ENCODE assay signal across 28 cellular contexts in the genomic region with DNA sequence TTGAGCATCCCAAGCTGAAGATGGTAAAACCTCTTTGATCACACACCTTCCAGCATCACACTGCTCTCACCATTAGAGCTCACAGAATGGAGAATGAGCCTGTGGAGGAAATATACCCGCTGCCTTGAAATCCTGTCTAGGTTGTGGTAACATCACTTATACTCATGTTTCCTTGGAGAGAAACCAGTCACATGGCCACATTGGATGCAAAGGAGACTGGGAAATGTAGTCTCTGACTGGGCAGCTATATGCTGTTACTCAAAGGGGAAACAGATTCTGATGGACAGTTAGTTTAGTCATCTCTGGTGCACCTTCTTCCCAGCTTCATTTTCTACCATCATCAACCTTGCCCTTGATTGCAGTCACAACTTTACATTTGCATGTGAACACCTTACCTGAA.
"Had no signal": no experiment of that assay in that cellular context is flagged by ENCODE, and none has a peak within 500 bp of the region (broad histone marks: within the 10 kb centered on the region; RNA-seq: fewer than 3 reads in every experiment).

No MANE protein-coding gene starts in this region.

- H3K4me3 Mint-ChIP-seq: activated CD4-positive, alpha-beta memory T cell treated with anti-CD3 and anti-CD28 coated beads for 36 hours; activated naive CD4-positive, alpha-beta T cell treated with anti-CD3 and anti-CD28 coated beads, Interleukin-2, amount 10 ng/mL, durations not matched to agents 7 days and 5 days; activated naive CD8-positive, alpha-beta T cell treated with anti-CD3 and anti-CD28 coated beads, Interleukin-2, amount 10 ng/mL, durations not matched to agents 7 days and 5 days; activated T-helper 1 cell treated with anti-CD3 and anti-CD28 coated beads, Interleukin-12 subunit alpha, Interleukin-12 subunit beta, Interleukin-2, Interleukin-4 antibody, amounts not matched to agents 30 ng/mL and 10 ng/mL and 1 ng/mL, durations not matched to agents 14 hours and 24 hours and 36 hours; effector memory CD8-positive, alpha-beta T cell; immature natural killer cell; natural killer cell treated with Interleukin-12 subunit alpha and Interleukin-12 subunit beta and Interleukin-15 and Interleukin-18, amount 100 ng/mL, for 72 hours had no signal

- H3K36me3 Mint-ChIP-seq: activated CD4-positive, alpha-beta memory T cell treated with anti-CD3 and anti-CD28 coated beads for 36 hours; activated naive CD4-positive, alpha-beta T cell treated with anti-CD3 and anti-CD28 coated beads, Interleukin-2, amount 10 ng/mL, durations not matched to agents 7 days and 5 days; activated naive CD8-positive, alpha-beta T cell treated with anti-CD3 and anti-CD28 coated beads, Interleukin-2, amount 10 ng/mL, durations not matched to agents 7 days and 5 days; immature natural killer cell; natural killer cell treated with Interleukin-12 subunit alpha and Interleukin-12 subunit beta and Interleukin-15 and Interleukin-18, amount 100 ng/mL, for 72 hours had no signal

- H3K27me3 Mint-ChIP-seq: activated CD4-positive, alpha-beta memory T cell treated with anti-CD3 and anti-CD28 coated beads for 36 hours; activated naive CD4-positive, alpha-beta T cell treated with anti-CD3 and anti-CD28 coated beads, Interleukin-2, amount 10 ng/mL, durations not matched to agents 7 days and 5 days; activated naive CD8-positive, alpha-beta T cell treated with anti-CD3 and anti-CD28 coated beads, Interleukin-2, amount 10 ng/mL, durations not matched to agents 7 days and 5 days; effector memory CD8-positive, alpha-beta T cell; natural killer cell treated with Interleukin-12 subunit alpha and Interleukin-12 subunit beta and Interleukin-15 and Interleukin-18, amount 100 ng/mL, for 72 hours had no signal

- FAIRE-seq: astrocyte, endothelial cell of umbilical vein had no signal

- H3K4me3 ChIP-seq: left lung, lower lobe of right lung, mucosa of descending colon, right atrium auricular region, suprapubic skin, tibial artery, upper lobe of right lung had no signal

- H3K9me3 ChIP-seq: left lung, lower lobe of right lung, mucosa of descending colon, right atrium auricular region, suprapubic skin, tibial artery, upper lobe of right lung had no signal

- H3K27ac Mint-ChIP-seq: activated CD4-positive, alpha-beta memory T cell treated with anti-CD3 and anti-CD28 coated beads for 36 hours; activated naive CD4-positive, alpha-beta T cell treated with anti-CD3 and anti-CD28 coated beads, Interleukin-2, amount 10 ng/mL, durations not matched to agents 7 days and 5 days; activated naive CD8-positive, alpha-beta T cell treated with anti-CD3 and anti-CD28 coated beads, Interleukin-2, amount 10 ng/mL, durations not matched to agents 7 days and 5 days; activated T-helper 1 cell treated with anti-CD3 and anti-CD28 coated beads, Interleukin-12 subunit alpha, Interleukin-12 subunit beta, Interleukin-2, Interleukin-4 antibody, amounts not matched to agents 30 ng/mL and 10 ng/mL and 1 ng/mL, durations not matched to agents 14 hours and 24 hours and 36 hours; effector memory CD8-positive, alpha-beta T cell; immature natural killer cell; natural killer cell treated with Interleukin-12 subunit alpha and Interleukin-12 subunit beta and Interleukin-15 and Interleukin-18, amount 100 ng/mL, for 72 hours had no signal

- H3K4me1 ChIP-seq: right atrium auricular region had no signal

- ATAC-seq: effector memory CD8-positive, alpha-beta T cell; natural killer cell treated with Interleukin-12 subunit alpha and Interleukin-12 subunit beta and Interleukin-15 and Interleukin-18, amount 100 ng/mL, for 72 hours; upper lobe of right lung had no signal

- H3K4me1 Mint-ChIP-seq: activated naive CD4-positive, alpha-beta T cell treated with anti-CD3 and anti-CD28 coated beads, Interleukin-2, amount 10 ng/mL, durations not matched to agents 7 days and 5 days; activated naive CD8-positive, alpha-beta T cell treated with anti-CD3 and anti-CD28 coated beads, Interleukin-2, amount 10 ng/mL, durations not matched to agents 7 days and 5 days; immature natural killer cell had no signal

- H3K9me3 Mint-ChIP-seq: activated CD4-positive, alpha-beta memory T cell treated with anti-CD3 and anti-CD28 coated beads for 36 hours; activated naive CD4-positive, alpha-beta T cell treated with anti-CD3 and anti-CD28 coated beads, Interleukin-2, amount 10 ng/mL, durations not matched to agents 7 days and 5 days; activated naive CD8-positive, alpha-beta T cell treated with anti-CD3 and anti-CD28 coated beads, Interleukin-2, amount 10 ng/mL, durations not matched to agents 7 days and 5 days; activated T-helper 1 cell treated with anti-CD3 and anti-CD28 coated beads, Interleukin-12 subunit alpha, Interleukin-12 subunit beta, Interleukin-2, Interleukin-4 antibody, amounts not matched to agents 30 ng/mL and 10 ng/mL and 1 ng/mL, durations not matched to agents 14 hours and 24 hours and 36 hours had no signal

- H3K27me3 ChIP-seq: brain microvascular endothelial cell, left lung, right atrium auricular region, suprapubic skin, tibial artery, upper lobe of right lung had no signal

- H3K27ac ChIP-seq: brain microvascular endothelial cell, left lung, lower lobe of right lung, right atrium auricular region, suprapubic skin, tibial artery, upper lobe of right lung had no signal

- H3K36me3 ChIP-seq: brain microvascular endothelial cell, left lung, lower lobe of right lung, right atrium auricular region, suprapubic skin, tibial artery, upper lobe of right lung had no signal

- DNase-seq: activated CD4-positive, alpha-beta memory T cell treated with anti-CD3 and anti-CD28 coated beads for 36 hours; activated CD4-positive, alpha-beta T cell treated with anti-CD3 and anti-CD28 coated beads for 48 hours; activated CD8-positive, alpha-beta memory T cell treated with anti-CD3 and anti-CD28 coated beads, Interleukin-2, amount 50 U/mL, for 4 hours; activated gamma-delta T cell; activated naive CD4-positive, alpha-beta T cell treated with anti-CD3 and anti-CD28 coated beads, Interleukin-2, amount 10 ng/mL, durations not matched to agents 7 days and 5 days; activated naive CD8-positive, alpha-beta T cell treated with anti-CD3 and anti-CD28 coated beads, Interleukin-2, amount 10 ng/mL, durations not matched to agents 7 days and 5 days; activated T-cell treated with anti-CD3 and anti-CD28 coated beads, Interleukin-2, amount 50 U/mL, for 1 hour; brain microvascular endothelial cell; caudate nucleus; cortex of kidney; effector memory CD8-positive, alpha-beta T cell; head of caudate nucleus; hippocampal formation; immature natural killer cell; left lung; lower lobe of right lung; mucosa of descending colon; stimulated activated CD4-positive, alpha-beta T cell treated with anti-CD3 and anti-CD28 coated beads, Interleukin-15, amount 100 ng/mL, for 24 hours; stimulated activated CD4-positive, alpha-beta T cell treated with anti-CD3 and anti-CD28 coated beads, Interleukin-2, amount 100 ng/mL, for 24 hours; stimulated activated naive CD4-positive, alpha-beta T cell; tibial artery; upper lobe of right lung had no signal
